ENCODE assay signal across 18 cellular contexts in the genomic region with DNA sequence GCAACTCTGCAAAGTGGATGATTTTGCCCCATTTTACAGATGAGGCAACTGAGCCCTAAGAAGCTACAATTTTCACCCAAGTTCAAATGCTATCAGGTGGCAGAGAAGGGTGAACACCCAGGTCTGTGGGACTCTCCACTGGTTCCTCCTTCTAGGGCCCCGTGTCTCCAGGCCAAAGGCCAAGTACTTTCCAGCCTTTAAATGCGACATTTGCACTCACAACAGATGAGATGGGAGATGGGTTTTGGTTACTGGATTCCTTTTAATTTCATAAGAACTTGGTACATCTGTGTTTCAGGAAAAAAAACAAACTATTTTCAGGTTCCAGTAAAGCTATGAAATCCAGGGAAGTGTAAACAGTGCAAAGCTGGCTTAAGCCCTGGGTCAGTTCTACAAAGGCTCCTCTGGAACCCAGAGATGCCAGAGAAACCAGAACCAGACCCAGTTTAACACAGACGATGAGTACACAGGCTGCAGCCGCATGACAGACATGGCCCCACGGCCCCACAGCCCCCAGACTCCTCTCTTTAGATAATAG.
DNase-seq lines count a peak whose midpoint lies in the region; ATAC-seq and TF ChIP-seq lines count a peak whose summit lies in the region.
"Had no signal": no experiment of that assay in that cellular context is flagged by ENCODE, and none has a peak within 500 bp of the region (broad histone marks: within the 10 kb centered on the region; RNA-seq: fewer than 3 reads in every experiment).

No MANE protein-coding gene starts in this region.

- CTCF ChIA-PET in Panc1 (lab: Charles Lee), result no interaction called here

- DNase-seq in AG10803 (ENCODE audit: low read depth) (peak; percentile 83), Panc1 (ENCODE audit: low read depth, low spot score) (no peak), fibroblast of the aortic adventitia (ENCODE audit: low read depth) (peak; percentile 70), NCI-H1048 (lab: John Stamatoyannopoulos, UW) (no peak)
- DNase-seq in stimulated activated naive CD4-positive, alpha-beta T cell treated with Interleukin-2 at 50 U/mL for 16 hours (lab: John Stamatoyannopoulos, UW), result no peak
- DNase-seq: activated CD4-positive, alpha-beta T cell treated with anti-CD3 and anti-CD28 coated beads, Interleukin-2, amount 50 U/mL, for 1 hour; Calu3; caudate nucleus; NCI-H2081; NCI-H526 treated with DMSO at 0.1 percent for 48 hours; PC-9; stimulated activated CD4-positive, alpha-beta T cell treated with anti-CD3 and anti-CD28 coated beads, Interleukin-2, amount 100 ng/mL, for 48 hours; testis had no signal

- H3K4me3 Mint-ChIP-seq in nephron, result no peak overlapping the region
- H3K4me3 Mint-ChIP-seq: activated naive CD4-positive, alpha-beta T cell treated with anti-CD3 and anti-CD28 coated beads, Interleukin-2, amount 50 U/mL, for 24 hours; natural killer cell treated with Interleukin-12 subunit alpha and Interleukin-12 subunit beta and Interleukin-15 and Interleukin-18, amount 100 ng/mL, for 72 hours had no signal

- peak overlapping the region; percentile 8 to 55 (median 48) for H3K27ac Mint-ChIP-seq in nephron
- H3K27ac Mint-ChIP-seq: activated naive CD4-positive, alpha-beta T cell treated with anti-CD3 and anti-CD28 coated beads, Interleukin-2, amount 50 U/mL, for 24 hours; natural killer cell treated with Interleukin-12 subunit alpha and Interleukin-12 subunit beta and Interleukin-15 and Interleukin-18, amount 100 ng/mL, for 72 hours had no signal

- no peaks in the 10 kb centered on the region for H3K9me3 ChIP-seq in Panc1 (ENCODE audit: control insufficient read depth, insufficient read depth, low read depth, low read length)
- H3K9me3 ChIP-seq: testis had no signal

- H3K36me3 Mint-ChIP-seq in nephron (ENCODE audit: low read depth), result no peaks in the 10 kb centered on the region
- H3K36me3 Mint-ChIP-seq: activated naive CD4-positive, alpha-beta T cell treated with anti-CD3 and anti-CD28 coated beads, Interleukin-2, amount 50 U/mL, for 24 hours; natural killer cell treated with Interleukin-12 subunit alpha and Interleukin-12 subunit beta and Interleukin-15 and Interleukin-18, amount 100 ng/mL, for 72 hours had no signal

- no peaks in the 10 kb centered on the region for H3K9me3 Mint-ChIP-seq in nephron
- H3K9me3 Mint-ChIP-seq: activated naive CD4-positive, alpha-beta T cell treated with anti-CD3 and anti-CD28 coated beads, Interleukin-2, amount 50 U/mL, for 24 hours; natural killer cell treated with Interleukin-12 subunit alpha and Interleukin-12 subunit beta and Interleukin-15 and Interleukin-18, amount 100 ng/mL, for 72 hours had no signal

- H3K36me3 ChIP-seq in Panc1 (ENCODE audit: control insufficient read depth, insufficient read depth, low read length), result no peaks in the 10 kb centered on the region

- ATAC-seq in Panc1, result no peak
- ATAC-seq in HG02588 (IDR thresholded peaks at IDR 0.05; ENCODE audit: unreplicated experiment), result no peak
- ATAC-seq in GM21447 (IDR thresholded peaks at IDR 0.05; ENCODE audit: unreplicated experiment), result no peak
- ATAC-seq: natural killer cell treated with Interleukin-12 subunit alpha and Interleukin-12 subunit beta and Interleukin-15 and Interleukin-18, amount 100 ng/mL, for 72 hours had no signal

- peak overlapping the region; percentile 27; the same call in 1 of the 2 replicates for H3K27ac ChIP-seq in Panc1 (ENCODE audit: low read length)
- H3K27ac ChIP-seq: PC-9, testis had no signal

- peaks cover 6% of the 10 kb centered on the region for H3K27me3 Mint-ChIP-seq in nephron (ENCODE audit: low read depth)
- H3K27me3 Mint-ChIP-seq: activated naive CD4-positive, alpha-beta T cell treated with anti-CD3 and anti-CD28 coated beads, Interleukin-2, amount 50 U/mL, for 24 hours had no signal

- H3K4me1 Mint-ChIP-seq in nephron, result peaks cover 40% of the 10 kb centered on the region
- H3K4me1 Mint-ChIP-seq: activated naive CD4-positive, alpha-beta T cell treated with anti-CD3 and anti-CD28 coated beads, Interleukin-2, amount 50 U/mL, for 24 hours had no signal

- BruUV-seq in Panc1 (replicated peaks; lab: Mats Ljungman, UMichigan), result no TSS peak

- H3K4me3 ChIP-seq in AG10803 (ENCODE audit: low read length) (no peak overlapping the region), Panc1 (ENCODE audit: low read depth in 2 of 2, low read length in 2 of 2) (no peak overlapping the region), fibroblast of the aortic adventitia (ENCODE audit: low read depth, low read length) (no peak overlapping the region)
- H3K4me3 ChIP-seq: PC-9, testis had no signal

- H3K27me3 ChIP-seq in Panc1 (ENCODE audit: control insufficient read depth, insufficient read depth, low read length), result no peaks in the 10 kb centered on the region
- H3K27me3 ChIP-seq: testis had no signal

- H3K4me1 ChIP-seq in Panc1 (ENCODE audit: control insufficient read depth, insufficient read depth, low read length), result no peaks in the 10 kb centered on the region
- H3K4me1 ChIP-seq: testis had no signal

- TF ChIP-seq CTCF in AG10803 (conservative IDR thresholded peaks at IDR 0.05; ENCODE audit: low read length), result no peak
- TF ChIP-seq CTCF in Panc1 (IDR thresholded peaks at IDR 0.05), result no peak
- no peak for TF ChIP-seq CTCF in fibroblast of the aortic adventitia (IDR thresholded peaks at IDR 0.05; ENCODE audit: insufficient read depth, low read length)
- no peak for TF ChIP-seq CTCF in nephron (IDR thresholded peaks at IDR 0.05; ENCODE audit: unreplicated experiment in 3 of 3)

- intact Hi-C loops in Panc1 (cut with micrococcal nuclease; ENCODE audit: unreplicated experiment), result no loop called here

- POLR2A ChIA-PET in Panc1 (lab: Charles Lee), result no interaction called here

- in situ Hi-C loops in Panc1 (cut with HindIII; ENCODE audit: low pct_unique_long_range_greater_than_20kb, low sequenced_read_pairs), result no loop called here

Comparison
In these comparisons a context has a peak if more than half of its experiments do, and no peak if none do; other contexts are left out.
1. DNase-seq: peak in AG10803 (single experiment) and fibroblast of the aortic adventitia (single experiment); none in Panc1 (single experiment), NCI-H1048 (single experiment) and stimulated activated naive CD4-positive, alpha-beta T cell treated with Interleukin-2 at 50 U/mL for 16 hours (single experiment).